Comparison of ENCODE assay signal across 8 cellular contexts in the genomic region with DNA sequence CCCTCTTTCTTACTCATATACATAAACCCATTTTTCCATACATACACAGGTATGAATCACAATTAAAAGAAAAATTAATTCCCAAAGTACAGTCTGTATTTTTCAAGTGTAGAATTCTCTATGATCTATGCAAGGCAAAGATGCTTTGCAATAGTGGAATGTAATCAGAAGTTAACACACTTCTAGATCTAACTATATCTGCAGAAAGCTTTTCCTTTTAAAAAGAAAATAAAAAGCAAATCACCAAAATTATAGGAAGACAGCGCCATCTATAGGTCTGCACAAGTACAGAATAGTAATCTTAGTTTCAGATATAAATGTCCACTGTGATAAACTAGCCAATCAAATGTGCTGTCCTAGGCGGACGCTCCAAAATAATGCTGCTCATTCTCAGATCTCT. TPM values are rescaled to one million over a fixed set of nuclear protein-coding genes. Genes with fewer than 3 reads are reported as not detected.
DNase-seq lines count a peak whose midpoint lies in the region; ATAC-seq and TF ChIP-seq lines count a peak whose summit lies in the region.

No MANE protein-coding gene starts in this region.

- no peak for TF ChIP-seq EP300 in stomach (IDR thresholded peaks at IDR 0.05)

- H3K27ac Mint-ChIP-seq in CD4-positive, alpha-beta T cell, result no peak overlapping the region

- intact Hi-C loops in stomach (cut with DNase I; ENCODE audit: low total_unique reads), result no loop called here
- intact Hi-C loops in CD4-positive, alpha-beta T cell (cut with DNase I, micrococcal nuclease), result no loop called here

- H3K27me3 Mint-ChIP-seq in CD4-positive, alpha-beta T cell, result no peaks in the 10 kb centered on the region

- CTCF ChIA-PET in GM10248 (lab: Yijun Ruan, JAX), result interaction anchor here (1.0 to 2.1 kb wide), 7 partner anchors 10 to 1082 kb away, joined by 3 to 11 read pairs (median 3); no protein-coding TSS in a partner anchor
- CTCF ChIA-PET in CD4-positive, alpha-beta T cell (lab: Charles Lee), result no interaction called here

- TF ChIP-seq CTCF in GM10248 (IDR thresholded peaks at IDR 0.05; ENCODE audit: control extremely low read depth, extremely low read depth, low read depth, missing control alignments) (peak; percentile 17), fibroblast of the aortic adventitia (IDR thresholded peaks at IDR 0.05; ENCODE audit: insufficient read depth, low read length) (peak; percentile 74), stomach (IDR thresholded peaks at IDR 0.05) (peak in 5 of 7 experiments; percentile 8 to 74 (median 52))
- no peak for TF ChIP-seq CTCF in CD4-positive, alpha-beta T cell (IDR thresholded peaks at IDR 0.05)

- H3K4me3 ChIP-seq in fibroblast of the aortic adventitia (ENCODE audit: low read depth, low read length), result no peak overlapping the region
- H3K4me3 ChIP-seq in stomach, result no peak overlapping the region

- H3K9me3 Mint-ChIP-seq in CD4-positive, alpha-beta T cell, result peaks cover 5% of the 10 kb centered on the region

- no peaks in the 10 kb centered on the region for H3K4me1 Mint-ChIP-seq in CD4-positive, alpha-beta T cell (ENCODE audit: low read depth)

- no peak overlapping the region for H3K27ac ChIP-seq in stomach
- H3K27ac ChIP-seq in CD4-positive, alpha-beta T cell (ENCODE audit: low read depth, low read length), result no peak overlapping the region

- H3K36me3 ChIP-seq in stomach, result no peaks in the 10 kb centered on the region

- TF ChIP-seq POLR2A in stomach (IDR thresholded peaks at IDR 0.05), result no peak

- H3K9me3 ChIP-seq in stomach, result peaks cover 0 to 9% (median 7%) of the 10 kb centered on the region in 4 donors
- peaks cover 6% of the 10 kb centered on the region for H3K9me3 ChIP-seq in CD4-positive, alpha-beta T cell (ENCODE audit: control insufficient read depth, low read length)

- no peaks in the 10 kb centered on the region for H3K27me3 ChIP-seq in stomach
- no peaks in the 10 kb centered on the region for H3K27me3 ChIP-seq in CD4-positive, alpha-beta T cell (ENCODE audit: control insufficient read depth, insufficient read depth, low read length)

- no peak overlapping the region for H3K4me3 Mint-ChIP-seq in CD4-positive, alpha-beta T cell

- ATAC-seq in HG03025 (IDR thresholded peaks at IDR 0.05; ENCODE audit: low FRiP score, unreplicated experiment), result no peak
- ATAC-seq in CD4-positive, alpha-beta T cell (ENCODE audit: poor library complexity), result no peak

- DNase-seq in GM10248 (ENCODE audit: extremely low spot score) (no peak), MV-4-11 (lab: John Stamatoyannopoulos, UW) (peak; percentile 50), SHP77 treated with DMSO at 0.1 percent for 48 hours (lab: John Stamatoyannopoulos, UW) (peak; percentile 85), fibroblast of the aortic adventitia (ENCODE audit: low read depth) (peak; percentile 69), stomach (no peak), ecto neural progenitor cell (ENCODE audit: low spot score) (no peak)
- DNase-seq in CD4-positive, alpha-beta T cell, result no peak

- H3K4me1 ChIP-seq in stomach, result peaks cover 0 to 8% (median 3%) of the 10 kb centered on the region in 4 donors

- POLR2A ChIA-PET in GM10248 (lab: Yijun Ruan, JAX), result no interaction called here
- POLR2A ChIA-PET in CD4-positive, alpha-beta T cell (lab: Charles Lee), result no interaction called here

- WGBS in stomach, 5 donors, result 0 to 1% (median 0%) methylated on average over 3 of the region's 3 CpGs

- no peaks in the 10 kb centered on the region for H3K36me3 Mint-ChIP-seq in CD4-positive, alpha-beta T cell (ENCODE audit: low read depth)

RNA-seq across cellular contexts. Expression of a gene that starts 22.0 kb away (rescaled TPM):
- total RNA-seq in fibroblast of the aortic adventitia (ENCODE audit: low replicate concordance), result 0.49 and 1.2 TPM in 2 replicates
- 1 to 10 TPM in 3 of 5 donors, not detected in 2; 1.3 to 5.4 (median 2.0) TPM for total RNA-seq in stomach
- 1 to 10 TPM in 2 of 3 donors, under 1 TPM in 1; 0.40 to 1.2 (median 1.2) TPM for polyA plus RNA-seq in stomach
- total RNA-seq in CD4-positive, alpha-beta T cell, result not detected

RNA-seq across cellular contexts. Expression of a gene that starts 47.3 kb away (rescaled TPM):
- total RNA-seq in fibroblast of the aortic adventitia (ENCODE audit: low replicate concordance), result 12.5 and 32.1 TPM in 2 replicates
- 100 to 1,000 TPM in 1 of 5 donors, 10 to 100 TPM in 3, 1 to 10 TPM in 1; 4.6 to 133 (median 45.1) TPM for total RNA-seq in stomach
- 1 to 10 TPM; 2.2 to 4.9 (median 3.3) TPM for polyA plus RNA-seq in stomach
- total RNA-seq in CD4-positive, alpha-beta T cell, result under 1 TPM in 1 of 2 experiments, not detected in 1; 0.30 TPM

Comparison
In these comparisons a context has a peak if more than half of its experiments do, and no peak if none do; other contexts are left out.
1. DNase-seq: peak in MV-4-11 (single experiment), SHP77 treated with DMSO at 0.1 percent for 48 hours (single experiment) and fibroblast of the aortic adventitia (single experiment); none in GM10248 (single experiment), stomach (single experiment), ecto neural progenitor cell (single experiment) and CD4-positive, alpha-beta T cell (0 of 10).
2. RNA of a gene that starts 47.3 kb away (total RNA-seq): 4.6 to 133 TPM in stomach and 12.5 to 32.1 TPM in fibroblast of the aortic adventitia; 0.30 TPM in CD4-positive, alpha-beta T cell; every median in the first group is over 4 times any median in the second.